14 cellular contexts compared by ENCODE assay signal in genomic region chr3:177169936-177170722, GRCh38. TPM values are rescaled to one million over a fixed set of nuclear protein-coding genes. Genes with fewer than 3 reads are reported as not detected.
DNase-seq lines count a peak whose midpoint lies in the region; ATAC-seq and TF ChIP-seq lines count a peak whose summit lies in the region.
"Had no signal": no experiment of that assay in that cellular context is flagged by ENCODE, and none has a peak within 500 bp of the region (broad histone marks: within the 10 kb centered on the region; RNA-seq: fewer than 3 reads in every experiment).

No MANE protein-coding gene starts in this region.

- H3K27me3 ChIP-seq in breast epithelium (no peaks in the 10 kb centered on the region), Panc1 (ENCODE audit: control insufficient read depth, insufficient read depth, low read length) (no peaks in the 10 kb centered on the region), foreskin keratinocyte (no peaks in the 10 kb centered on the region)
- H3K27me3 ChIP-seq: testis had no signal

- ATAC-seq in Panc1 (no peak), foreskin keratinocyte (peak; percentile 93)
- ATAC-seq: psoas muscle had no signal

- CTCF ChIA-PET in MCF 10A (lab: Yijun Ruan, JAX) = interaction anchor here (0.6 kb wide), 1 partner anchor 1161 kb away, joined by 3 read pairs; no protein-coding TSS in a partner anchor
- CTCF ChIA-PET in Panc1 (lab: Charles Lee) = no interaction called here

- TF ChIP-seq POLR2A in breast epithelium (IDR thresholded peaks at IDR 0.05) = no peak

- intact Hi-C loops in MCF 10A (cut with micrococcal nuclease) (no loop called here), breast epithelium (cut with DNase I; ENCODE audit: low total_unique reads) (no loop called here), Panc1 (cut with micrococcal nuclease; ENCODE audit: unreplicated experiment) (no loop called here)

- no peaks in the 10 kb centered on the region for H3K4me1 ChIP-seq in breast epithelium
- H3K4me1 ChIP-seq in Panc1 (ENCODE audit: control insufficient read depth, insufficient read depth, low read length) = peaks cover 23% of the 10 kb centered on the region; the same call in 1 of the 2 replicates
- H3K4me1 ChIP-seq in foreskin keratinocyte = peaks cover 25% of the 10 kb centered on the region
- H3K4me1 ChIP-seq: testis had no signal

- H3K9me3 Mint-ChIP-seq in MCF 10A (ENCODE audit: unreplicated experiment) (no peaks in the 10 kb centered on the region), type B pancreatic cell (peaks cover 19% of the 10 kb centered on the region), HFFc6 (no peaks in the 10 kb centered on the region)

- in situ Hi-C loops in Panc1 (cut with HindIII; ENCODE audit: low pct_unique_long_range_greater_than_20kb, low sequenced_read_pairs) = no loop called here
- in situ Hi-C loops in GM13977 (cut with MboI; ENCODE audit: low pct_unique_long_range_greater_than_20kb, low sequenced_read_pairs, unreplicated experiment) = no loop called here

- H3K4me1 Mint-ChIP-seq in MCF 10A (ENCODE audit: insufficient read depth, unreplicated experiment) (peaks cover 33% of the 10 kb centered on the region), type B pancreatic cell (ENCODE audit: unreplicated experiment) (peaks cover 28% of the 10 kb centered on the region), HFFc6 (ENCODE audit: low read depth) (peaks cover 29% of the 10 kb centered on the region)

- peak; percentile 26 for DNase-seq in MCF 10A (ENCODE audit: unreplicated experiment)
- DNase-seq in breast epithelium (ENCODE audit: low spot score in 2 of 2) = no peak
- no peak for DNase-seq in Panc1 (ENCODE audit: low read depth, low spot score)
- peak in 1 of 2 donors; percentile 62 for DNase-seq in foreskin keratinocyte
- DNase-seq in type B pancreatic cell (ENCODE audit: extremely low spot score, unreplicated experiment) = no peak
- DNase-seq in GM13977 (ENCODE audit: low spot score) = no peak
- DNase-seq in NCI-H82 (lab: John Stamatoyannopoulos, UW) = no peak
- no peak for DNase-seq in HFFc6
- DNase-seq: activated CD4-positive, alpha-beta T cell treated with anti-CD3 and anti-CD28 coated beads, Interleukin-2, amount 50 U/mL, for 4 hours; AML-193; NCI-H1092 treated with DMSO at 0.1 percent for 48 hours; NCI-H510A treated with DMSO at 0.1 percent for 48 hours; psoas muscle; testis had no signal

- H3K27me3 Mint-ChIP-seq in MCF 10A (ENCODE audit: insufficient read depth, unreplicated experiment) (no peaks in the 10 kb centered on the region), type B pancreatic cell (no peaks in the 10 kb centered on the region), HFFc6 (ENCODE audit: insufficient read depth) (no peaks in the 10 kb centered on the region; the same call in 1 of the 2 replicates)

- no peaks in the 10 kb centered on the region for H3K9me3 ChIP-seq in breast epithelium
- H3K9me3 ChIP-seq in Panc1 (ENCODE audit: control insufficient read depth, insufficient read depth, low read depth, low read length) = no peaks in the 10 kb centered on the region
- H3K9me3 ChIP-seq: psoas muscle, testis had no signal

- H3K4me3 ChIP-seq in breast epithelium (no peak overlapping the region), Panc1 (ENCODE audit: low read depth in 2 of 2, low read length in 2 of 2) (no peak overlapping the region)
- H3K4me3 ChIP-seq: psoas muscle, testis had no signal

- H3K36me3 Mint-ChIP-seq in MCF 10A (ENCODE audit: insufficient read depth, unreplicated experiment) = peaks cover 35% of the 10 kb centered on the region
- H3K36me3 Mint-ChIP-seq in type B pancreatic cell = peaks cover 45% of the 10 kb centered on the region
- H3K36me3 Mint-ChIP-seq in HFFc6 (ENCODE audit: low read depth) = peaks cover 32% of the 10 kb centered on the region

- no peaks in the 10 kb centered on the region for H3K36me3 ChIP-seq in breast epithelium
- H3K36me3 ChIP-seq in Panc1 (ENCODE audit: control insufficient read depth, insufficient read depth, low read length) = no peaks in the 10 kb centered on the region

- BruUV-seq in MCF 10A (replicated peaks; lab: Mats Ljungman, UMichigan) (no TSS peak), Panc1 (replicated peaks; lab: Mats Ljungman, UMichigan) (TSS peak; percentile 10)

- H3K27ac Mint-ChIP-seq in MCF 10A (ENCODE audit: low read depth, unreplicated experiment) (no peak overlapping the region), type B pancreatic cell (peak overlapping the region; percentile 12), HFFc6 (no peak overlapping the region)

- H3K27ac ChIP-seq in breast epithelium (peak overlapping the region in 1 of 2 donors; percentile 2), Panc1 (ENCODE audit: low read length) (no peak overlapping the region), foreskin keratinocyte (peak overlapping the region; percentile 17)
- H3K27ac ChIP-seq: psoas muscle, testis had no signal

- no peak for TF ChIP-seq CTCF in MCF 10A (IDR thresholded peaks at IDR 0.05; ENCODE audit: unreplicated experiment)
- TF ChIP-seq CTCF in breast epithelium (IDR thresholded peaks at IDR 0.05) = no peak
- TF ChIP-seq CTCF in Panc1 (IDR thresholded peaks at IDR 0.05) = no peak
- no peak for TF ChIP-seq CTCF in foreskin keratinocyte (conservative IDR thresholded peaks at IDR 0.05)
- TF ChIP-seq CTCF in type B pancreatic cell (conservative IDR thresholded peaks at IDR 0.05) = no peak
- no peak for TF ChIP-seq CTCF in GM13977 (IDR thresholded peaks at IDR 0.05; ENCODE audit: extremely low read depth, insufficient read depth, missing control alignments)
- no peak for TF ChIP-seq CTCF in HFFc6 (IDR thresholded peaks at IDR 0.05)

- POLR2A ChIA-PET in MCF 10A (lab: Yijun Ruan, JAX) (interaction anchor here (0.7 to 1.6 kb wide), 5 partner anchors 8 to 1158 kb away, joined by 3 to 6 read pairs (median 4); no protein-coding TSS in a partner anchor), Panc1 (lab: Charles Lee) (interaction anchor here (0.7 kb wide), 1 partner anchor 603 kb away, joined by 3 read pairs; no protein-coding TSS in a partner anchor)

- no peak overlapping the region for H3K4me3 Mint-ChIP-seq in MCF 10A (ENCODE audit: unreplicated experiment)
- H3K4me3 Mint-ChIP-seq in type B pancreatic cell = no peak overlapping the region
- no peak overlapping the region for H3K4me3 Mint-ChIP-seq in HFFc6

RNA-seq across cellular contexts. Expression of gene TBL1XR1, which starts 27.2 kb away (rescaled TPM):
- 171 and 178 TPM in 2 replicates for total RNA-seq in MCF 10A (2022)
- total RNA-seq in breast epithelium = 100 to 1,000 TPM in 2 of 3 donors, 10 to 100 TPM in 1; 92.8 to 147 (median 111) TPM
- 192 TPM for total RNA-seq in Panc1 (2021; ENCODE audit: unreplicated experiment)
- polyA plus RNA-seq in Panc1 (2012; ENCODE audit: insufficient read length) = 57.6 TPM
- 100 and 107 TPM in 2 replicates for total RNA-seq in foreskin keratinocyte
- 25.8 and 29.6 TPM in 2 replicates for polyA plus RNA-seq in foreskin keratinocyte
- total RNA-seq in type B pancreatic cell (ENCODE audit: low replicate concordance) = 118 and 155 TPM in 2 replicates
- 100 to 1,000 TPM in 5 of 6 experiments, 10 to 100 TPM in 1; 89.5 to 131 (median 114) TPM for total RNA-seq in HFFc6 (2021; fragmentation: NEBNext Ultra II Directional; extraction: Animal tissue kit (Norgen Biotek cat#: 25700))
